9 cellular contexts compared by ENCODE assay signal in genomic region chr3:190863119-190863465, GRCh38. TPM values are rescaled to one million over a fixed set of nuclear protein-coding genes. Genes with fewer than 3 reads are reported as not detected.
DNase-seq lines count a peak whose midpoint lies in the region; ATAC-seq and TF ChIP-seq lines count a peak whose summit lies in the region.
"Had no signal": no experiment of that assay in that cellular context is flagged by ENCODE, and none has a peak within 500 bp of the region (broad histone marks: within the 10 kb centered on the region; RNA-seq: fewer than 3 reads in every experiment).

No MANE protein-coding gene starts in this region.

- TF ChIP-seq CTCF in GM20000 (IDR thresholded peaks at IDR 0.05; ENCODE audit: extremely low read depth, missing control alignments) (no peak), RWPE2 (IDR thresholded peaks at IDR 0.05; ENCODE audit: poor library complexity, severe bottlenecking) (no peak), fibroblast of the aortic adventitia (IDR thresholded peaks at IDR 0.05; ENCODE audit: insufficient read depth, low read length) (no peak), psoas muscle (IDR thresholded peaks at IDR 0.05) (no peak)

- intact Hi-C loops in psoas muscle (cut with DNase I), result no loop called here

- H3K27ac ChIP-seq in RWPE2 (ENCODE audit: poor library complexity, severe bottlenecking), result no peak overlapping the region
- peak overlapping the region; percentile 91 for H3K27ac ChIP-seq in psoas muscle
- H3K27ac ChIP-seq: neutrophil had no signal

- H3K4me1 ChIP-seq in RWPE2 (ENCODE audit: insufficient read depth, poor library complexity, severe bottlenecking) (no peaks in the 10 kb centered on the region), psoas muscle (no peaks in the 10 kb centered on the region)

- H3K4me3 ChIP-seq in RWPE2 (ENCODE audit: severe bottlenecking) (peak overlapping the region; percentile 64), fibroblast of the aortic adventitia (ENCODE audit: low read depth, low read length) (peak overlapping the region; percentile 71), psoas muscle (peak overlapping the region; percentile 87)

- peak; percentile 15 for DNase-seq in GM20000 (ENCODE audit: low spot score)
- DNase-seq in RWPE2 (ENCODE audit: low spot score), result no peak
- DNase-seq in fibroblast of the aortic adventitia (ENCODE audit: low read depth), result no peak
- DNase-seq in psoas muscle, result no peak
- DNase-seq in stimulated activated CD4-positive, alpha-beta T cell treated with anti-CD3 and anti-CD28 coated beads, Interleukin-4, amount 100 ng/mL, for 24 hours, result no peak
- DNase-seq in NCI-H2196 (lab: John Stamatoyannopoulos, UW; ENCODE audit: unreplicated experiment), result no peak
- no peak for DNase-seq in activated CD8-positive, alpha-beta memory T cell treated with anti-CD3 and anti-CD28 coated beads, Interleukin-2, amount 50 U/mL, for 4 hours

- no peaks in the 10 kb centered on the region for H3K9me3 ChIP-seq in RWPE2 (ENCODE audit: severe bottlenecking)
- H3K9me3 ChIP-seq in psoas muscle, result no peaks in the 10 kb centered on the region
- H3K9me3 ChIP-seq: neutrophil had no signal

- ATAC-seq in RWPE2 (ENCODE audit: low read depth) (no peak), psoas muscle (no peak), HG03139 (IDR thresholded peaks at IDR 0.05; ENCODE audit: unreplicated experiment) (no peak)

- H3K36me3 ChIP-seq in RWPE2 (ENCODE audit: low read depth), result no peaks in the 10 kb centered on the region
- no peaks in the 10 kb centered on the region for H3K36me3 ChIP-seq in psoas muscle (ENCODE audit: insufficient read depth in 1 of 2, low read depth in 1 of 2)
- H3K36me3 ChIP-seq: neutrophil had no signal

- 7 to 12% (median 10%) methylated on average over 6 of the region's 6 CpGs for WGBS in psoas muscle, 3 donors

- H3K27me3 ChIP-seq in RWPE2 (ENCODE audit: insufficient read depth, poor library complexity, severe bottlenecking), result peaks cover 2% of the 10 kb centered on the region
- H3K27me3 ChIP-seq in psoas muscle (ENCODE audit: insufficient read depth in 3 of 3, low read length in 2 of 3), result no peaks in the 10 kb centered on the region

RNA-seq across cellular contexts. Expression of gene GMNC, which starts 0.6 kb away (rescaled TPM):
- total RNA-seq in fibroblast of the aortic adventitia (ENCODE audit: low replicate concordance) (0.09 TPM in 1 of 2 replicates, not detected in the other), psoas muscle (under 1 TPM in 2 of 4 donors, not detected in 2; 0.20 to 0.29 TPM)
- under 1 TPM in 2 of 3 donors, not detected in 1; 0.03 to 0.30 TPM for polyA plus RNA-seq in psoas muscle
